3 cellular contexts compared by ENCODE assay signal in the genomic region with DNA sequence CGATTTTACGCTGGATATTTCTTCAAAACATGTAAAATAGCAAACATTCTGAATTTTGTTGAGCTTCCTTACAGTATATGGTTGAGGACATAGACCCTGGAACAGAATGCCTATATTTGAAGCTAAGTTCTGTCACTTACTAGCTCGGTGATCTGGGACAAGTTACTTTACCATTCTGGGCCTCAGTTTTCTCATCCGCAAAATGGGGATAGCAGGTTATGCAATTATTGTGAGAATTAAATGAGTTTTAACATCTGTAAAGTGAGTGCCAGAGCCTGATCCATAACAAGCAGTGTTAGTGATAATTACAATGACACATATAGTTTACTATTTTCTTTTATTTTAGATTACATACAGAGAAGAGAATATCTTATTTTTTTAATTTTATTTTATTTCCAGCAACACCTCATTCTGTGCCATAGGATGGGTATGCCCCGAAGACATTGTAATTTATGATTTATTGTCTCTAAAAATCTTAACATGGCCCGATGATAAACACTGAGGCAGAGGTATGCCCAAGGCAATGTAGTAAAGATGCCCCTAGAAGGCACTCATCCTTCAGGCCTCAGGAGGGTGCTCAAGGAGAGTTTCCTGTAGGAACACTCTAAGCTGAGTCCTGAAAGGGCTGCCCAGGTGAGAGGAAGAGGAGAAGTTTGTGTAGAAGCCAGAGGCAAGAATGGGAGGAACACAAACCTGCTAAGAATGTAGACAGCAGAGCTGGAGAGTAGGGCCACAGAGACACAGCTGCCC.
A peak's percentile ranks its signal among the peaks of the same experiment; 100 is the strongest.
TF ChIP-seq lines count a peak whose summit lies in the region.

No MANE protein-coding gene starts in this region.

TF ChIP-seq in HepG2, 621 proteins besides CTCF, POLR2A, EP300 and RAD21:
- TF ChIP-seq, protein P1, sequence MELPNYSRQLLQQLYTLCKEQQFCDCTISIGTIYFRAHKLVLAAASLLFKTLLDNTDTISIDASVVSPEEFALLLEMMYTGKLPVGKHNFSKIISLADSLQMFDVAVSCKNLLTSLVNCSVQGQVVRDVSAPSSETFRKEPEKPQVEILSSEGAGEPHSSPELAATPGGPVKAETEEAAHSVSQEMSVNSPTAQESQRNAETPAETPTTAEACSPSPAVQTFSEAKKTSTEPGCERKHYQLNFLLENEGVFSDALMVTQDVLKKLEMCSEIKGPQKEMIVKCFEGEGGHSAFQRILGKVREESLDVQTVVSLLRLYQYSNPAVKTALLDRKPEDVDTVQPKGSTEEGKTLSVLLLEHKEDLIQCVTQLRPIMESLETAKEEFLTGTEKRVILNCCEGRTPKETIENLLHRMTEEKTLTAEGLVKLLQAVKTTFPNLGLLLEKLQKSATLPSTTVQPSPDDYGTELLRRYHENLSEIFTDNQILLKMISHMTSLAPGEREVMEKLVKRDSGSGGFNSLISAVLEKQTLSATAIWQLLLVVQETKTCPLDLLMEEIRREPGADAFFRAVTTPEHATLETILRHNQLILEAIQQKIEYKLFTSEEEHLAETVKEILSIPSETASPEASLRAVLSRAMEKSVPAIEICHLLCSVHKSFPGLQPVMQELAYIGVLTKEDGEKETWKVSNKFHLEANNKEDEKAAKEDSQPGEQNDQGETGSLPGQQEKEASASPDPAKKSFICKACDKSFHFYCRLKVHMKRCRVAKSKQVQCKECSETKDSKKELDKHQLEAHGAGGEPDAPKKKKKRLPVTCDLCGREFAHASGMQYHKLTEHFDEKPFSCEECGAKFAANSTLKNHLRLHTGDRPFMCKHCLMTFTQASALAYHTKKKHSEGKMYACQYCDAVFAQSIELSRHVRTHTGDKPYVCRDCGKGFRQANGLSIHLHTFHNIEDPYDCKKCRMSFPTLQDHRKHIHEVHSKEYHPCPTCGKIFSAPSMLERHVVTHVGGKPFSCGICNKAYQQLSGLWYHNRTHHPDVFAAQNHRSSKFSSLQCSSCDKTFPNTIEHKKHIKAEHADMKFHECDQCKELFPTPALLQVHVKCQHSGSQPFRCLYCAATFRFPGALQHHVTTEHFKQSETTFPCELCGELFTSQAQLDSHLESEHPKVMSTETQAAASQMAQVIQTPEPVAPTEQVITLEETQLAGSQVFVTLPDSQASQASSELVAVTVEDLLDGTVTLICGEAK (IDR thresholded peaks at IDR 0.05), result no peak
- TF ChIP-seq, protein P1 (CRISPR knock-in tag; IDR thresholded peaks at IDR 0.05), result no peak
- peak; percentile 84 for TF ChIP-seq ZNF629 (CRISPR knock-in tag; conservative IDR thresholded peaks at IDR 0.05)

TF ChIP-seq in WTC11, 78 proteins besides CTCF, POLR2A, EP300 and RAD21 (continued from another document):
- TF ChIP-seq, protein P2, sequence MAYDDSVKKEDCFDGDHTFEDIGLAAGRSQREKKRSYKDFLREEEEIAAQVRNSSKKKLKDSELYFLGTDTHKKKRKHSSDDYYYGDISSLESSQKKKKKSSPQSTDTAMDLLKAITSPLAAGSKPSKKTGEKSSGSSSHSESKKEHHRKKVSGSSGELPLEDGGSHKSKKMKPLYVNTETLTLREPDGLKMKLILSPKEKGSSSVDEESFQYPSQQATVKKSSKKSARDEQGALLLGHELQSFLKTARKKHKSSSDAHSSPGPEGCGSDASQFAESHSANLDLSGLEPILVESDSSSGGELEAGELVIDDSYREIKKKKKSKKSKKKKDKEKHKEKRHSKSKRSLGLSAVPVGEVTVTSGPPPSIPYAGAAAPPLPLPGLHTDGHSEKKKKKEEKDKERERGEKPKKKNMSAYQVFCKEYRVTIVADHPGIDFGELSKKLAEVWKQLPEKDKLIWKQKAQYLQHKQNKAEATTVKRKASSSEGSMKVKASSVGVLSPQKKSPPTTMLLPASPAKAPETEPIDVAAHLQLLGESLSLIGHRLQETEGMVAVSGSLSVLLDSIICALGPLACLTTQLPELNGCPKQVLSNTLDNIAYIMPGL (CRISPR knock-in tag; IDR thresholded peaks at IDR 0.05), result no peak
- TF ChIP-seq ELF4 (CRISPR knock-in tag; IDR thresholded peaks at IDR 0.05; ENCODE audit: low read depth), result no peak
- TF ChIP-seq TEAD4 (CRISPR knock-in tag; IDR thresholded peaks at IDR 0.05), result no peak
- TF ChIP-seq GRHL2 (CRISPR knock-in tag; IDR thresholded peaks at IDR 0.05; ENCODE audit: insufficient replicate concordance, severe bottlenecking), result no peak
- TF ChIP-seq, protein P3, sequence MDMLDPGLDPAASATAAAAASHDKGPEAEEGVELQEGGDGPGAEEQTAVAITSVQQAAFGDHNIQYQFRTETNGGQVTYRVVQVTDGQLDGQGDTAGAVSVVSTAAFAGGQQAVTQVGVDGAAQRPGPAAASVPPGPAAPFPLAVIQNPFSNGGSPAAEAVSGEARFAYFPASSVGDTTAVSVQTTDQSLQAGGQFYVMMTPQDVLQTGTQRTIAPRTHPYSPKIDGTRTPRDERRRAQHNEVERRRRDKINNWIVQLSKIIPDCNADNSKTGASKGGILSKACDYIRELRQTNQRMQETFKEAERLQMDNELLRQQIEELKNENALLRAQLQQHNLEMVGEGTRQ (CRISPR knock-in tag; IDR thresholded peaks at IDR 0.05), result no peak
- no peak for TF ChIP-seq TP53 (CRISPR knock-in tag; IDR thresholded peaks at IDR 0.05)
- no peak for TF ChIP-seq SOX15 (CRISPR knock-in tag; IDR thresholded peaks at IDR 0.05)
- TF ChIP-seq, protein P4, sequence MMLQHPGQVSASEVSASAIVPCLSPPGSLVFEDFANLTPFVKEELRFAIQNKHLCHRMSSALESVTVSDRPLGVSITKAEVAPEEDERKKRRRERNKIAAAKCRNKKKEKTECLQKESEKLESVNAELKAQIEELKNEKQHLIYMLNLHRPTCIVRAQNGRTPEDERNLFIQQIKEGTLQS (CRISPR knock-in tag; conservative IDR thresholded peaks at IDR 0.05), result no peak
- TF ChIP-seq, protein P5, sequence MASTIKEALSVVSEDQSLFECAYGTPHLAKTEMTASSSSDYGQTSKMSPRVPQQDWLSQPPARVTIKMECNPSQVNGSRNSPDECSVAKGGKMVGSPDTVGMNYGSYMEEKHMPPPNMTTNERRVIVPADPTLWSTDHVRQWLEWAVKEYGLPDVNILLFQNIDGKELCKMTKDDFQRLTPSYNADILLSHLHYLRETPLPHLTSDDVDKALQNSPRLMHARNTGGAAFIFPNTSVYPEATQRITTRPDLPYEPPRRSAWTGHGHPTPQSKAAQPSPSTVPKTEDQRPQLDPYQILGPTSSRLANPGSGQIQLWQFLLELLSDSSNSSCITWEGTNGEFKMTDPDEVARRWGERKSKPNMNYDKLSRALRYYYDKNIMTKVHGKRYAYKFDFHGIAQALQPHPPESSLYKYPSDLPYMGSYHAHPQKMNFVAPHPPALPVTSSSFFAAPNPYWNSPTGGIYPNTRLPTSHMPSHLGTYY (CRISPR knock-in tag; IDR thresholded peaks at IDR 0.05), result no peak
- TF ChIP-seq NFATC4 (CRISPR knock-in tag; IDR thresholded peaks at IDR 0.05), result no peak
- no peak for TF ChIP-seq FOXP1 (CRISPR knock-in tag; IDR thresholded peaks at IDR 0.05; ENCODE audit: borderline replicate concordance)
- TF ChIP-seq, protein P6, sequence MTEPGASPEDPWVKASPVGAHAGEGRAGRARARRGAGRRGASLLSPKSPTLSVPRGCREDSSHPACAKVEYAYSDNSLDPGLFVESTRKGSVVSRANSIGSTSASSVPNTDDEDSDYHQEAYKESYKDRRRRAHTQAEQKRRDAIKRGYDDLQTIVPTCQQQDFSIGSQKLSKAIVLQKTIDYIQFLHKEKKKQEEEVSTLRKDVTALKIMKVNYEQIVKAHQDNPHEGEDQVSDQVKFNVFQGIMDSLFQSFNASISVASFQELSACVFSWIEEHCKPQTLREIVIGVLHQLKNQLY (CRISPR knock-in tag; IDR thresholded peaks at IDR 0.05), result no peak
- TF ChIP-seq ZNF219 (CRISPR knock-in tag; IDR thresholded peaks at IDR 0.05; ENCODE audit: borderline replicate concordance), result no peak

TF ChIP-seq in SK-N-SH treated with all-trans-retinoic acid at 6 μM for 48 hours, 23 proteins besides CTCF, POLR2A, EP300 and RAD21 (continued from another document and continues in another):
- TF ChIP-seq, protein P7, sequence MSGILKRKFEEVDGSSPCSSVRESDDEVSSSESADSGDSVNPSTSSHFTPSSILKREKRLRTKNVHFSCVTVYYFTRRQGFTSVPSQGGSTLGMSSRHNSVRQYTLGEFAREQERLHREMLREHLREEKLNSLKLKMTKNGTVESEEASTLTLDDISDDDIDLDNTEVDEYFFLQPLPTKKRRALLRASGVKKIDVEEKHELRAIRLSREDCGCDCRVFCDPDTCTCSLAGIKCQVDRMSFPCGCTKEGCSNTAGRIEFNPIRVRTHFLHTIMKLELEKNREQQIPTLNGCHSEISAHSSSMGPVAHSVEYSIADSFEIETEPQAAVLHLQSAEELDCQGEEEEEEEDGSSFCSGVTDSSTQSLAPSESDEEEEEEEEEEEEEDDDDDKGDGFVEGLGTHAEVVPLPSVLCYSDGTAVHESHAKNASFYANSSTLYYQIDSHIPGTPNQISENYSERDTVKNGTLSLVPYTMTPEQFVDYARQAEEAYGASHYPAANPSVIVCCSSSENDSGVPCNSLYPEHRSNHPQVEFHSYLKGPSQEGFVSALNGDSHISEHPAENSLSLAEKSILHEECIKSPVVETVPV (CRISPR knock-in tag; IDR thresholded peaks at IDR 0.05), result no peak
- TF ChIP-seq ISL1 (CRISPR knock-in tag; IDR thresholded peaks at IDR 0.05), result no peak
- TF ChIP-seq TOX (CRISPR knock-in tag; IDR thresholded peaks at IDR 0.05; ENCODE audit: borderline replicate concordance), result no peak
- TF ChIP-seq, protein P8, sequence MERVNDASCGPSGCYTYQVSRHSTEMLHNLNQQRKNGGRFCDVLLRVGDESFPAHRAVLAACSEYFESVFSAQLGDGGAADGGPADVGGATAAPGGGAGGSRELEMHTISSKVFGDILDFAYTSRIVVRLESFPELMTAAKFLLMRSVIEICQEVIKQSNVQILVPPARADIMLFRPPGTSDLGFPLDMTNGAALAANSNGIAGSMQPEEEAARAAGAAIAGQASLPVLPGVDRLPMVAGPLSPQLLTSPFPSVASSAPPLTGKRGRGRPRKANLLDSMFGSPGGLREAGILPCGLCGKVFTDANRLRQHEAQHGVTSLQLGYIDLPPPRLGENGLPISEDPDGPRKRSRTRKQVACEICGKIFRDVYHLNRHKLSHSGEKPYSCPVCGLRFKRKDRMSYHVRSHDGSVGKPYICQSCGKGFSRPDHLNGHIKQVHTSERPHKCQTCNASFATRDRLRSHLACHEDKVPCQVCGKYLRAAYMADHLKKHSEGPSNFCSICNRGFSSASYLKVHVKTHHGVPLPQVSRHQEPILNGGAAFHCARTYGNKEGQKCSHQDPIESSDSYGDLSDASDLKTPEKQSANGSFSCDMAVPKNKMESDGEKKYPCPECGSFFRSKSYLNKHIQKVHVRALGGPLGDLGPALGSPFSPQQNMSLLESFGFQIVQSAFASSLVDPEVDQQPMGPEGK (CRISPR knock-in tag; IDR thresholded peaks at IDR 0.05; ENCODE audit: borderline replicate concordance), result no peak
- TF ChIP-seq ZNF70 (CRISPR knock-in tag; IDR thresholded peaks at IDR 0.05), result no peak
- no peak for TF ChIP-seq BACH2 (CRISPR knock-in tag; IDR thresholded peaks at IDR 0.05; ENCODE audit: borderline replicate concordance)
- TF ChIP-seq ZNF565 (CRISPR knock-in tag; conservative IDR thresholded peaks at IDR 0.05; ENCODE audit: low read depth), result no peak
- no peak for TF ChIP-seq RARB (CRISPR knock-in tag; IDR thresholded peaks at IDR 0.05)
- TF ChIP-seq OSR1 (CRISPR knock-in tag; IDR thresholded peaks at IDR 0.05), result no peak
- TF ChIP-seq, protein P9, sequence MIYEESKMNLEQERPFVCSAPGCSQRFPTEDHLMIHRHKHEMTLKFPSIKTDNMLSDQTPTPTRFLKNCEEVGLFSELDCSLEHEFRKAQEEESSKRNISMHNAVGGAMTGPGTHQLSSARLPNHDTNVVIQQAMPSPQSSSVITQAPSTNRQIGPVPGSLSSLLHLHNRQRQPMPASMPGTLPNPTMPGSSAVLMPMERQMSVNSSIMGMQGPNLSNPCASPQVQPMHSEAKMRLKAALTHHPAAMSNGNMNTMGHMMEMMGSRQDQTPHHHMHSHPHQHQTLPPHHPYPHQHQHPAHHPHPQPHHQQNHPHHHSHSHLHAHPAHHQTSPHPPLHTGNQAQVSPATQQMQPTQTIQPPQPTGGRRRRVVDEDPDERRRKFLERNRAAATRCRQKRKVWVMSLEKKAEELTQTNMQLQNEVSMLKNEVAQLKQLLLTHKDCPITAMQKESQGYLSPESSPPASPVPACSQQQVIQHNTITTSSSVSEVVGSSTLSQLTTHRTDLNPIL (CRISPR knock-in tag; IDR thresholded peaks at IDR 0.05; ENCODE audit: low read depth), result no peak
- no peak for TF ChIP-seq ARNTL (CRISPR knock-in tag; IDR thresholded peaks at IDR 0.05; ENCODE audit: borderline replicate concordance, low read depth)
- no peak for TF ChIP-seq ZNF8 (CRISPR knock-in tag; IDR thresholded peaks at IDR 0.05)
- TF ChIP-seq ZFP3 (CRISPR knock-in tag; IDR thresholded peaks at IDR 0.05), result no peak
- TF ChIP-seq, protein P10, sequence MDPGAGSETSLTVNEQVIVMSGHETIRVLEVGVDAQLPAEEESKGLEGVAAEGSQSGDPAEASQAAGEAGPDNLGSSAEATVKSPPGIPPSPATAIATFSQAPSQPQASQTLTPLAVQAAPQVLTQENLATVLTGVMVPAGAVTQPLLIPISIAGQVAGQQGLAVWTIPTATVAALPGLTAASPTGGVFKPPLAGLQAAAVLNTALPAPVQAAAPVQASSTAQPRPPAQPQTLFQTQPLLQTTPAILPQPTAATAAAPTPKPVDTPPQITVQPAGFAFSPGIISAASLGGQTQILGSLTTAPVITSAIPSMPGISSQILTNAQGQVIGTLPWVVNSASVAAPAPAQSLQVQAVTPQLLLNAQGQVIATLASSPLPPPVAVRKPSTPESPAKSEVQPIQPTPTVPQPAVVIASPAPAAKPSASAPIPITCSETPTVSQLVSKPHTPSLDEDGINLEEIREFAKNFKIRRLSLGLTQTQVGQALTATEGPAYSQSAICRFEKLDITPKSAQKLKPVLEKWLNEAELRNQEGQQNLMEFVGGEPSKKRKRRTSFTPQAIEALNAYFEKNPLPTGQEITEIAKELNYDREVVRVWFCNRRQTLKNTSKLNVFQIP (CRISPR knock-in tag; IDR thresholded peaks at IDR 0.05; ENCODE audit: borderline replicate concordance, low read depth), result no peak
- TF ChIP-seq PPARA (CRISPR knock-in tag; IDR thresholded peaks at IDR 0.05; ENCODE audit: borderline replicate concordance), result no peak
